In the genomic region with DNA sequence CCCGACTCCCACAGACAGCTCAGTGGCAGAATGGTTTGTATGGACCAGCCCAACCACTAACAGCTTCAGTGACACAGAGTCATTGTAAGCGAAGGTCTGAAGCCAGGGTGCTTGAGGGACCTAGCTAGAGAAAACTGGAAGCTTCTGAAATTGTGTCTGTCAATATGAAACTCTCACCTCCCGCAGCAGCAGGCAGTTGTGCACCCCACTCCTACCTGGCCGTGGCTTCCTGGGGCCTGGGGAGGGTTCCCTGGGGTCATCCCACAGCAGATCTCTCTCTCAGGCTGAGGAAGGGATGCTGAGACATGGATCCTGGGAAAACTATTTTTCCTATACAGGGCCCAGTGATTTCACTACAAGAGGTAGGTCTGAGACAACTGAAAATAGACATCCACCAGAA, we compare ENCODE assay signal across 25 cellular contexts.
DNase-seq lines count a peak whose midpoint lies in the region; ATAC-seq, FAIRE-seq and TF ChIP-seq lines count a peak whose summit lies in the region.
"Had no signal": no experiment of that assay in that cellular context is flagged by ENCODE, and none has a peak within 500 bp of the region (broad histone marks: within the 10 kb centered on the region; RNA-seq: fewer than 3 reads in every experiment).

No MANE protein-coding gene starts in this region.

- no peak overlapping the region for H3K27ac ChIP-seq in kidney (ENCODE audit: low read depth in 2 of 2, low read length in 2 of 2)
- H3K27ac ChIP-seq in stomach = no peak overlapping the region
- H3K27ac ChIP-seq: BLaER1 had no signal

- TF ChIP-seq POLR2A in lower leg skin (IDR thresholded peaks at IDR 0.05) = no peak
- TF ChIP-seq POLR2A in stomach (IDR thresholded peaks at IDR 0.05) = no peak

- intact Hi-C loops in kidney (cut with DNase I) = no loop called here
- intact Hi-C loops in posterior vena cava (cut with DNase I) = no loop called here
- intact Hi-C loops in lower leg skin (cut with DNase I; ENCODE audit: low total_unique reads) = no loop called here
- intact Hi-C loops in stomach (cut with DNase I; ENCODE audit: low total_unique reads) = no loop called here

- H3K4me3 ChIP-seq in kidney (ENCODE audit: low read length in 2 of 2) (no peak overlapping the region), lower leg skin (ENCODE audit: low read depth, poor library complexity, severe bottlenecking) (no peak overlapping the region), stomach (no peak overlapping the region)
- H3K4me3 ChIP-seq: BLaER1, GM12878 had no signal

- ATAC-seq in activated CD4-positive, CD25-positive, alpha-beta regulatory T cell treated with anti-CD3 and anti-CD28 coated beads, Interleukin-2, amount 50 U/mL, for 24 hours = no peak
- ATAC-seq: GM12878 had no signal

- H3K4me1 ChIP-seq in kidney (ENCODE audit: control insufficient read depth in 1 of 2, insufficient read depth in 1 of 2, low read depth in 1 of 2, low read length in 2 of 2) (no peaks in the 10 kb centered on the region), stomach (peaks cover 0 to 5% (median 0%) of the 10 kb centered on the region in 4 donors)
- H3K4me1 ChIP-seq: BE2C, BLaER1 had no signal

- peaks cover 0 to 5% (median 0%) of the 10 kb centered on the region in 3 donors for H3K27me3 ChIP-seq in stomach
- H3K27me3 ChIP-seq: BE2C, BLaER1 had no signal

- TF ChIP-seq EP300 in stomach (IDR thresholded peaks at IDR 0.05) = no peak

- peak; percentile 24 for DNase-seq in kidney
- peak; percentile 59 for DNase-seq in posterior vena cava (ENCODE audit: low spot score)
- DNase-seq in lower leg skin (ENCODE audit: low spot score in 2 of 2) = no peak
- no peak for DNase-seq in stomach
- DNase-seq: 8988T; ACHN; BE2C; C1 segment of cervical spinal cord; CD4-positive, alpha-beta memory T cell; CD4-positive, CD25-positive, alpha-beta regulatory T cell; CD8-positive, alpha-beta memory T cell; COR-L47; DMS 273 treated with DMSO at 0.1 percent for 48 hours; DMS153; DMS53; DMS79; DND-41; EL; GDM1 had no signal

- TF ChIP-seq CTCF in kidney (IDR thresholded peaks at IDR 0.05; ENCODE audit: borderline replicate concordance, extremely low read depth, insufficient read depth) (no peak), lower leg skin (IDR thresholded peaks at IDR 0.05) (no peak), stomach (IDR thresholded peaks at IDR 0.05) (no peak)

- H3K36me3 ChIP-seq in kidney (ENCODE audit: control insufficient read depth in 1 of 2, insufficient read depth in 2 of 2, low read length in 2 of 2) (no peaks in the 10 kb centered on the region), stomach (no peaks in the 10 kb centered on the region)
- H3K36me3 ChIP-seq: BE2C, BLaER1 had no signal

- 85 to 87% methylated on average over 4 of the region's 4 CpGs for WGBS in lower leg skin, 2 donors
- 76 to 90% (median 81%) methylated on average over 4 of the region's 4 CpGs for WGBS in stomach, 5 donors

- H3K9me3 ChIP-seq in kidney (ENCODE audit: control insufficient read depth in 1 of 2, low read length in 2 of 2) (peaks cover 0 to 2% of the 10 kb centered on the region in 2 donors), stomach (no peaks in the 10 kb centered on the region)
- H3K9me3 ChIP-seq: BE2C, BLaER1 had no signal

- H3K9ac ChIP-seq in kidney (ENCODE audit: low read length in 2 of 2) = no peak overlapping the region
- H3K9ac ChIP-seq: BLaER1 had no signal

- FAIRE-seq in kidney (lab: Jason Lieb, UNC) = no peak
- FAIRE-seq: A204.1, GM12878, GM12892, GM18507 had no signal

Comparison
In these comparisons a context has a peak if more than half of its experiments do, and no peak if none do; other contexts are left out.
1. DNase-seq: peak in kidney (single experiment) and posterior vena cava (single experiment); none in lower leg skin (0 of 2) and stomach (single experiment).